ENCODE assay signal across 24 cellular contexts in genomic region chr4:14552119-14552518, GRCh38.
"Had no signal": no experiment of that assay in that cellular context is flagged by ENCODE, and none has a peak within 500 bp of the region (broad histone marks: within the 10 kb centered on the region; RNA-seq: fewer than 3 reads in every experiment).

No MANE protein-coding gene starts in this region.

- H3K9me3 ChIP-seq: colonic mucosa, esophagus muscularis mucosa, esophagus squamous epithelium, gastrocnemius medialis, gastroesophageal sphincter, heart right ventricle had no signal

- H3K27me3 Mint-ChIP-seq: dendritic cell treated with granulocyte-macrophage colony-stimulating factor and Interleukin-4, amounts not matched to agents 40 ng/mL and 50 ng/mL, for 4 days; effector memory CD8-positive, alpha-beta T cell had no signal

- H3K27ac ChIP-seq: colonic mucosa, coronary artery, dorsolateral prefrontal cortex, epithelial cell of prostate, esophagus muscularis mucosa, esophagus squamous epithelium, foreskin keratinocyte, gastrocnemius medialis, gastroesophageal sphincter, heart left ventricle, heart right ventricle had no signal

- H3K4me3 ChIP-seq: colonic mucosa, coronary artery, dorsolateral prefrontal cortex, esophagus muscularis mucosa, esophagus squamous epithelium, gastrocnemius medialis, gastroesophageal sphincter, heart left ventricle, heart right ventricle had no signal

- H3K27ac Mint-ChIP-seq: dendritic cell treated with granulocyte-macrophage colony-stimulating factor and Interleukin-4, amounts not matched to agents 40 ng/mL and 50 ng/mL, for 4 days; effector memory CD8-positive, alpha-beta T cell; endodermal cell had no signal

- H3K4me1 ChIP-seq: colonic mucosa, esophagus muscularis mucosa, esophagus squamous epithelium, foreskin keratinocyte, gastrocnemius medialis, gastroesophageal sphincter, heart left ventricle, heart right ventricle had no signal

- H3K27me3 ChIP-seq: colonic mucosa, dorsolateral prefrontal cortex, esophagus muscularis mucosa, esophagus squamous epithelium, foreskin keratinocyte, gastrocnemius medialis, gastroesophageal sphincter, heart left ventricle, heart right ventricle had no signal

- DNase-seq: colonic mucosa; cortex of kidney; dermis blood vessel endothelial cell; dorsolateral prefrontal cortex; effector CD4-positive, alpha-beta T cell; effector CD8-positive, alpha-beta T cell; effector memory CD4-positive, alpha-beta T cell; effector memory CD8-positive, alpha-beta T cell; endodermal cell; erythroblast; esophagus squamous epithelium; foreskin fibroblast; foreskin keratinocyte; foreskin melanocyte; gastrocnemius medialis; glutamatergic neuron; heart left ventricle; heart right ventricle had no signal

- ATAC-seq: effector memory CD8-positive, alpha-beta T cell; esophagus mucosa; foreskin keratinocyte; gastrocnemius medialis; gastroesophageal sphincter; heart left ventricle; heart right ventricle had no signal

- H3K36me3 ChIP-seq: colonic mucosa, esophagus muscularis mucosa, esophagus squamous epithelium, gastrocnemius medialis, gastroesophageal sphincter, heart left ventricle, heart right ventricle had no signal

- H3K4me3 Mint-ChIP-seq: dendritic cell treated with granulocyte-macrophage colony-stimulating factor and Interleukin-4, amounts not matched to agents 40 ng/mL and 50 ng/mL, for 4 days; effector memory CD8-positive, alpha-beta T cell; endodermal cell had no signal
